ENCODE assay signal across 12 cellular contexts in the genomic region with DNA sequence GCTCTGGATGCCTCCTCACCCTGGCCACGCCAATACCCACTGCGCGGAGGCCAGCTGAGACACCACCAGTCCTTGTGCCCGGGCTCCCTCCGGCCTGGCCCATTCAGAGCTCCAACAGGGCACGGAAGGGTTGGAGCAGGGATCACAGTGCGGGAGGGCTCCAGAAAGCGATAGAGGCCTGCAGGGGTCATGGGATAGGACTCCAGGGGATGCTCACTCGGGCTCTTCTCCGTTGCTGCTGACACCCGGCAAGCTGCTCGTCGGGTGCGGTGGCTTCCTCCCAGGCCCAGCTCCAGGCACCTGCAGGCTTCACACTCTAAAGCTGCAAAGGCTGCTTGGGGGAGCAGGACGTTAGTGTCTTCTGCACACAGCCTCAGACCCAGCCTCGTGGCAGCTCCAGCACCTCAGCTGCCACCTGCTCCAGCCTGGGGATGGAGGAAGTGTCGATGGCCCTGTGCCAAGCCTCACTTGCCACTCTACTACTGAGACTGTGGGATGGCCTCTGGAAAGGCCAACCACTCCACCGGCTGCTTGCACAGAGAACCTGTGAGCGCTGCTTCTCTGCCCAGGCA. TPM values are rescaled to one million over a fixed set of nuclear protein-coding genes. Genes with fewer than 3 reads are reported as not detected.
DNase-seq lines count a peak whose midpoint lies in the region; TF ChIP-seq lines count a peak whose summit lies in the region.
"Had no signal": no experiment of that assay in that cellular context is flagged by ENCODE, and none has a peak within 500 bp of the region (broad histone marks: within the 10 kb centered on the region; RNA-seq: fewer than 3 reads in every experiment).

No MANE protein-coding gene starts in this region.

- no peaks in the 10 kb centered on the region for H3K79me2 ChIP-seq in neural progenitor cell (ENCODE audit: low read depth)
- no peaks in the 10 kb centered on the region for H3K79me2 ChIP-seq in osteoblast (ENCODE audit: insufficient read depth, low read length)

- H3K36me3 ChIP-seq in neural progenitor cell (no peaks in the 10 kb centered on the region), osteoblast (ENCODE audit: insufficient read depth, low read length) (no peaks in the 10 kb centered on the region)

- DNase-seq in NCI-H748 (lab: John Stamatoyannopoulos, UW; ENCODE audit: unreplicated experiment) (peak; percentile 78), NCI-H748 treated with DMSO at 0.1 percent for 48 hours (lab: John Stamatoyannopoulos, UW) (no peak), NCI-H128 (lab: John Stamatoyannopoulos, UW; ENCODE audit: unreplicated experiment) (peak; percentile 18), NCI-H774 (lab: John Stamatoyannopoulos, UW) (peak; percentile 23), neural progenitor cell (ENCODE audit: low spot score) (no peak), osteoblast (ENCODE audit: insufficient read length, low spot score, missing footprints) (no peak), epidermal melanocyte (ENCODE audit: insufficient read length, low spot score) (no peak)
- no peak for DNase-seq in stimulated activated CD4-positive, alpha-beta T cell treated with anti-CD3 and anti-CD28 coated beads, Interleukin-4, amount 100 ng/mL, for 24 hours
- DNase-seq: activated CD4-positive, alpha-beta memory T cell treated with anti-CD3 and anti-CD28 coated beads, Interleukin-2, amount 10 ng/mL, durations not matched to agents 7 days and 5 days; T-helper 17 cell had no signal

- H2AFZ ChIP-seq in neural progenitor cell (replicated peaks): no peak overlapping the region
- H2AFZ ChIP-seq in osteoblast (ENCODE audit: low read length): no peak overlapping the region

- H3K4me1 Mint-ChIP-seq in neural progenitor cell: peaks cover 41% of the 10 kb centered on the region
- H3K4me1 Mint-ChIP-seq: activated CD4-positive, alpha-beta memory T cell treated with anti-CD3 and anti-CD28 coated beads, Interleukin-2, amount 10 ng/mL, durations not matched to agents 7 days and 5 days; activated naive CD4-positive, alpha-beta T cell treated with anti-CD3 and anti-CD28 coated beads, Interleukin-2, amount 50 U/mL, for 24 hours had no signal

- peaks cover 26% of the 10 kb centered on the region for H3F3A ChIP-seq in neural progenitor cell (ENCODE audit: low read depth)

- no peak overlapping the region for H3K9ac ChIP-seq in neural progenitor cell

- H3K27me3 Mint-ChIP-seq in neural progenitor cell (ENCODE audit: insufficient read depth, low read depth): peaks cover 15% of the 10 kb centered on the region

- H3K9me3 ChIP-seq in neural progenitor cell (ENCODE audit: low read depth) (no peaks in the 10 kb centered on the region), osteoblast (ENCODE audit: low read depth, low read length) (no peaks in the 10 kb centered on the region)

- no peaks in the 10 kb centered on the region for H3K9me3 Mint-ChIP-seq in neural progenitor cell
- H3K9me3 Mint-ChIP-seq: activated CD4-positive, alpha-beta memory T cell treated with anti-CD3 and anti-CD28 coated beads, Interleukin-2, amount 10 ng/mL, durations not matched to agents 7 days and 5 days; activated naive CD4-positive, alpha-beta T cell treated with anti-CD3 and anti-CD28 coated beads, Interleukin-2, amount 50 U/mL, for 24 hours had no signal

- H3K27me3 ChIP-seq in neural progenitor cell (peaks cover 29% of the 10 kb centered on the region), osteoblast (ENCODE audit: insufficient read depth, low read length) (peaks cover 6% of the 10 kb centered on the region)

- no peaks in the 10 kb centered on the region for H3K36me3 Mint-ChIP-seq in neural progenitor cell
- H3K36me3 Mint-ChIP-seq: activated naive CD4-positive, alpha-beta T cell treated with anti-CD3 and anti-CD28 coated beads, Interleukin-2, amount 50 U/mL, for 24 hours had no signal

- H3K4me1 ChIP-seq in neural progenitor cell (peaks cover 50% of the 10 kb centered on the region), osteoblast (ENCODE audit: insufficient read depth, low read length) (peaks cover 18% of the 10 kb centered on the region)

- no peak overlapping the region for H3K4me3 Mint-ChIP-seq in neural progenitor cell
- H3K4me3 Mint-ChIP-seq: activated CD4-positive, alpha-beta memory T cell treated with anti-CD3 and anti-CD28 coated beads, Interleukin-2, amount 10 ng/mL, durations not matched to agents 7 days and 5 days; activated naive CD4-positive, alpha-beta T cell treated with anti-CD3 and anti-CD28 coated beads, Interleukin-2, amount 50 U/mL, for 24 hours; T-helper 17 cell had no signal

- no peak overlapping the region for H3K27ac Mint-ChIP-seq in neural progenitor cell
- H3K27ac Mint-ChIP-seq: activated CD4-positive, alpha-beta memory T cell treated with anti-CD3 and anti-CD28 coated beads, Interleukin-2, amount 10 ng/mL, durations not matched to agents 7 days and 5 days; activated naive CD4-positive, alpha-beta T cell treated with anti-CD3 and anti-CD28 coated beads, Interleukin-2, amount 50 U/mL, for 24 hours; T-helper 17 cell had no signal

- TF ChIP-seq CTCF in neural progenitor cell (IDR thresholded peaks at IDR 0.05) (no peak), osteoblast (IDR thresholded peaks at IDR 0.05; ENCODE audit: extremely low read depth, low read depth, low read length) (no peak)

- H3K4me2 ChIP-seq in neural progenitor cell (peak overlapping the region; percentile 67), osteoblast (ENCODE audit: insufficient read depth, low read length) (no peak overlapping the region)

- H3K4me3 ChIP-seq in neural progenitor cell (no peak overlapping the region), osteoblast (ENCODE audit: insufficient read depth, low read length) (no peak overlapping the region)

- no peak overlapping the region for H3K27ac ChIP-seq in neural progenitor cell
- H3K27ac ChIP-seq in osteoblast (ENCODE audit: low read depth, low read length): no peak overlapping the region

- H4K20me1 ChIP-seq in neural progenitor cell (ENCODE audit: low read depth): peaks cover 9% of the 10 kb centered on the region
- H4K20me1 ChIP-seq in osteoblast (ENCODE audit: insufficient read depth, low read length): peaks cover 3% of the 10 kb centered on the region

RNA-seq across cellular contexts. Expression of gene WNT7B, which starts 10.6 kb away (rescaled TPM):
- total RNA-seq in neural progenitor cell (ENCODE audit: low replicate concordance) (1.8 and 3.5 TPM in 2 replicates), osteoblast (0.59 TPM in 1 of 2 replicates, not detected in the other)
- total RNA-seq: activated CD4-positive, alpha-beta memory T cell treated with anti-CD3 and anti-CD28 coated beads, Interleukin-2, amount 10 ng/mL, durations not matched to agents 7 days and 5 days; LHCN-M2; T-helper 17 cell had no signal

Comparison
In these comparisons a context has a peak if more than half of its experiments do, and no peak if none do; other contexts are left out.
1. DNase-seq: peak in NCI-H748 (single experiment), NCI-H128 (single experiment) and NCI-H774 (single experiment); none in NCI-H748 treated with DMSO at 0.1 percent for 48 hours (single experiment), neural progenitor cell (single experiment), osteoblast (single experiment), stimulated activated CD4-positive, alpha-beta T cell treated with anti-CD3 and anti-CD28 coated beads, Interleukin-4, amount 100 ng/mL, for 24 hours (single experiment) and epidermal melanocyte (single experiment).